Comparison of ENCODE assay signal across 8 cellular contexts in genomic region chrX:148049441-148049840, GRCh38.
DNase-seq lines count a peak whose midpoint lies in the region; ATAC-seq and TF ChIP-seq lines count a peak whose summit lies in the region.

No MANE protein-coding gene starts in this region.

- H3K9me3 ChIP-seq in gastrocnemius medialis (no peaks in the 10 kb centered on the region), ovary (no peaks in the 10 kb centered on the region)

- in situ Hi-C loops in gastrocnemius medialis (cut with MboI; ENCODE audit: low sequenced_read_pairs in 4 of 4), result no loop called here

- TF ChIP-seq EP300 in ovary (IDR thresholded peaks at IDR 0.05), result no peak

- no peak overlapping the region for H3K27ac ChIP-seq in gastrocnemius medialis
- no peak overlapping the region for H3K27ac ChIP-seq in ovary

- DNase-seq in AG08395 (ENCODE audit: low spot score) (peak; percentile 20), NCI-H1105 (lab: John Stamatoyannopoulos, UW) (peak; percentile 61), amniotic epithelial cell (ENCODE audit: low read depth) (peak; percentile 24), left kidney (ENCODE audit: low read depth, low spot score) (peak; percentile 66), gastrocnemius medialis (no peak), ovary (no peak)

- 20 to 26% (median 23%) methylated on average over 4 of the region's 4 CpGs for WGBS in ovary, 3 donors

- TF ChIP-seq CTCF in GM12872 (IDR thresholded peaks at IDR 0.05; ENCODE audit: insufficient read depth, low read depth, low read length), result peak; percentile 35
- TF ChIP-seq CTCF in gastrocnemius medialis (IDR thresholded peaks at IDR 0.05 in 4 of 5, conservative IDR thresholded peaks at IDR 0.05 in 1 of 5), result peak in 2 of 5 experiments; percentile 25 to 37
- TF ChIP-seq CTCF in ovary (IDR thresholded peaks at IDR 0.05), result no peak

- H3K27me3 ChIP-seq in gastrocnemius medialis (no peaks in the 10 kb centered on the region), ovary (no peaks in the 10 kb centered on the region)

- no peak for TF ChIP-seq POLR2A in gastrocnemius medialis (IDR thresholded peaks at IDR 0.05)
- TF ChIP-seq POLR2A in ovary (IDR thresholded peaks at IDR 0.05), result no peak

- H3K36me3 ChIP-seq in gastrocnemius medialis, result no peaks in the 10 kb centered on the region
- no peaks in the 10 kb centered on the region for H3K36me3 ChIP-seq in ovary

- H3K4me1 ChIP-seq in gastrocnemius medialis, result no peaks in the 10 kb centered on the region
- H3K4me1 ChIP-seq in ovary (ENCODE audit: insufficient read depth), result no peaks in the 10 kb centered on the region

- H3K4me3 ChIP-seq in gastrocnemius medialis (no peak overlapping the region), ovary (no peak overlapping the region)

- intact Hi-C loops in gastrocnemius medialis (cut with DNase I; ENCODE audit: low total_unique reads) (no loop called here), ovary (cut with DNase I) (no loop called here)

- ATAC-seq in gastrocnemius medialis (no peak), HG02678 (IDR thresholded peaks at IDR 0.05; ENCODE audit: unreplicated experiment) (no peak)

Comparison
In these comparisons a context has a peak if more than half of its experiments do, and no peak if none do; other contexts are left out.
1. DNase-seq: peak in AG08395 (single experiment), NCI-H1105 (single experiment), amniotic epithelial cell (single experiment) and left kidney (single experiment); none in gastrocnemius medialis (0 of 2) and ovary (0 of 5).